In the genomic region with DNA sequence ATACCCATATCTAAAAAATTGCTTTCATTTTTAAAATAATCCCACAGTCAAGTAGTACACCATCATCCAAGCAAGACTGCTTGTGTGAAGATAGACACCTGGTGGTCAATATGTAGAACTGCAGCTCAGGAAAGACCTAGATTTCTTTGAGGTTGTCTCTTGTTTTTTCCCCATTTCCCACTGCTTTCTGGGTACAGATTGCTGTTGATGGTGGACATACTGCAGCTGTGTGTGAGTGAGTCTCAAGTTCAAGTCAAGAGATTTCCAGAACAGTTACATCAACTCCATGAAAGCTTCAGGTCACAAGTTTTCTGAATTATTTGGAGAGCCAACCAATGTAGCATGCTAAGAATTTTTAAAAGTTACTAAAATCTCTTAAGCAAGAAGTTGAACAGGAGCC, we compare ENCODE assay signal across 8 cellular contexts.
DNase-seq lines count a peak whose midpoint lies in the region; ATAC-seq and TF ChIP-seq lines count a peak whose summit lies in the region.

No MANE protein-coding gene starts in this region.

- TF ChIP-seq CTCF in MM.1S (IDR thresholded peaks at IDR 0.05; ENCODE audit: low read length) (peak; percentile 99), esophagus squamous epithelium (IDR thresholded peaks at IDR 0.05) (peak; percentile 75 to 99 (median 91)), neural cell (IDR thresholded peaks at IDR 0.05; ENCODE audit: poor library complexity, severe bottlenecking) (peak; percentile 87)

- H3K4me3 ChIP-seq in MM.1S (ENCODE audit: low read length) (peak overlapping the region; percentile 3; the same call in 1 of the 2 replicates), SK-N-MC (no peak overlapping the region), esophagus squamous epithelium (no peak overlapping the region), neural cell (ENCODE audit: low read length) (no peak overlapping the region)

- TF ChIP-seq POLR2A in esophagus squamous epithelium (IDR thresholded peaks at IDR 0.05): no peak

- H3F3A ChIP-seq in MM.1S (ENCODE audit: insufficient read depth, low read length): peaks cover 8% of the 10 kb centered on the region
- H3F3A ChIP-seq in neural cell (ENCODE audit: insufficient read depth, low read length, poor library complexity, severe bottlenecking): no peaks in the 10 kb centered on the region

- H4K20me1 ChIP-seq in MM.1S (ENCODE audit: insufficient read depth, low read length) (no peaks in the 10 kb centered on the region), neural cell (ENCODE audit: insufficient read depth) (no peaks in the 10 kb centered on the region)

- no peaks in the 10 kb centered on the region for H3K9me2 ChIP-seq in MM.1S (replicated peaks; ENCODE audit: insufficient read depth, low read length)
- no peaks in the 10 kb centered on the region for H3K9me2 ChIP-seq in neural cell (ENCODE audit: insufficient read depth, low read length)

- DNase-seq in EL (peak; percentile 60), MM.1S (peak; percentile 77), SK-N-MC (ENCODE audit: low read depth, low spot score) (peak; percentile 16), esophagus squamous epithelium (lab: John Stamatoyannopoulos, UW) (no peak), HPDE6-E6E7 (ENCODE audit: extremely low spot score) (no peak)
- no peak for DNase-seq in activated T-cell treated with anti-CD3 and anti-CD28 coated beads, Interleukin-2, amount 50 U/mL, for 1 hour

- H3K79me2 ChIP-seq in MM.1S (ENCODE audit: low read length) (no peaks in the 10 kb centered on the region), neural cell (replicated peaks; ENCODE audit: insufficient read depth, low read length) (no peaks in the 10 kb centered on the region)

- peak overlapping the region; percentile 15 for H2AFZ ChIP-seq in MM.1S (ENCODE audit: low read length)
- no peak overlapping the region for H2AFZ ChIP-seq in neural cell (ENCODE audit: low read depth, low read length)

- ATAC-seq in GM21737 (IDR thresholded peaks at IDR 0.05; ENCODE audit: unreplicated experiment): peak; percentile 49

- TF ChIP-seq RAD21 in neural cell (conservative IDR thresholded peaks at IDR 0.05): peak; percentile 89

- H3K4me2 ChIP-seq in MM.1S (ENCODE audit: low read depth, low read length): peak overlapping the region; percentile 69
- H3K4me2 ChIP-seq in neural cell (ENCODE audit: low read length): no peak overlapping the region

- H3K9ac ChIP-seq in MM.1S (ENCODE audit: low read length): no peak overlapping the region
- H3K9ac ChIP-seq in SK-N-MC (ENCODE audit: insufficient read length): no peak overlapping the region
- H3K9ac ChIP-seq in neural cell (ENCODE audit: low read length): no peak overlapping the region

- H3K27me3 ChIP-seq in MM.1S (replicated peaks; ENCODE audit: insufficient read depth, low read length) (no peaks in the 10 kb centered on the region), esophagus squamous epithelium (no peaks in the 10 kb centered on the region), neural cell (ENCODE audit: insufficient read depth, low read depth, low read length) (no peaks in the 10 kb centered on the region)

- intact Hi-C loops in esophagus squamous epithelium (cut with DNase I): loop anchor here (5.0 to 10.0 kb wide), 2 partner anchors 563 to 621 kb away; no protein-coding TSS in a partner anchor

- H3K9me3 ChIP-seq in MM.1S (replicated peaks; ENCODE audit: insufficient read depth, low read length): no peaks in the 10 kb centered on the region
- no peaks in the 10 kb centered on the region for H3K9me3 ChIP-seq in SK-N-MC (ENCODE audit: low read depth, low read length)
- no peaks in the 10 kb centered on the region for H3K9me3 ChIP-seq in esophagus squamous epithelium
- no peaks in the 10 kb centered on the region for H3K9me3 ChIP-seq in neural cell (ENCODE audit: low read length)

- H3K36me3 ChIP-seq in MM.1S (replicated peaks; ENCODE audit: insufficient read depth, low read length) (no peaks in the 10 kb centered on the region), SK-N-MC (ENCODE audit: insufficient read depth, low read length) (no peaks in the 10 kb centered on the region), esophagus squamous epithelium (no peaks in the 10 kb centered on the region), neural cell (ENCODE audit: insufficient read depth, low read length) (no peaks in the 10 kb centered on the region)

- H3K27ac ChIP-seq in MM.1S (ENCODE audit: low read length) (peak overlapping the region; percentile 30; the same call in 1 of the 2 replicates), SK-N-MC (no peak overlapping the region), esophagus squamous epithelium (peak overlapping the region in 2 of 4 donors; percentile 18 to 54), neural cell (ENCODE audit: low read length) (no peak overlapping the region)

- H3K4me1 ChIP-seq in MM.1S (ENCODE audit: low read length) (peaks cover 8% of the 10 kb centered on the region), esophagus squamous epithelium (peaks cover 0 to 18% (median 7%) of the 10 kb centered on the region in 3 donors)

- no peak for TF ChIP-seq EP300 in neural cell (conservative IDR thresholded peaks at IDR 0.05; ENCODE audit: poor library complexity, severe bottlenecking)

TF ChIP-seq in neural cell, 6 proteins besides CTCF, POLR2A, EP300 and RAD21:
- TF ChIP-seq, protein P1, sequence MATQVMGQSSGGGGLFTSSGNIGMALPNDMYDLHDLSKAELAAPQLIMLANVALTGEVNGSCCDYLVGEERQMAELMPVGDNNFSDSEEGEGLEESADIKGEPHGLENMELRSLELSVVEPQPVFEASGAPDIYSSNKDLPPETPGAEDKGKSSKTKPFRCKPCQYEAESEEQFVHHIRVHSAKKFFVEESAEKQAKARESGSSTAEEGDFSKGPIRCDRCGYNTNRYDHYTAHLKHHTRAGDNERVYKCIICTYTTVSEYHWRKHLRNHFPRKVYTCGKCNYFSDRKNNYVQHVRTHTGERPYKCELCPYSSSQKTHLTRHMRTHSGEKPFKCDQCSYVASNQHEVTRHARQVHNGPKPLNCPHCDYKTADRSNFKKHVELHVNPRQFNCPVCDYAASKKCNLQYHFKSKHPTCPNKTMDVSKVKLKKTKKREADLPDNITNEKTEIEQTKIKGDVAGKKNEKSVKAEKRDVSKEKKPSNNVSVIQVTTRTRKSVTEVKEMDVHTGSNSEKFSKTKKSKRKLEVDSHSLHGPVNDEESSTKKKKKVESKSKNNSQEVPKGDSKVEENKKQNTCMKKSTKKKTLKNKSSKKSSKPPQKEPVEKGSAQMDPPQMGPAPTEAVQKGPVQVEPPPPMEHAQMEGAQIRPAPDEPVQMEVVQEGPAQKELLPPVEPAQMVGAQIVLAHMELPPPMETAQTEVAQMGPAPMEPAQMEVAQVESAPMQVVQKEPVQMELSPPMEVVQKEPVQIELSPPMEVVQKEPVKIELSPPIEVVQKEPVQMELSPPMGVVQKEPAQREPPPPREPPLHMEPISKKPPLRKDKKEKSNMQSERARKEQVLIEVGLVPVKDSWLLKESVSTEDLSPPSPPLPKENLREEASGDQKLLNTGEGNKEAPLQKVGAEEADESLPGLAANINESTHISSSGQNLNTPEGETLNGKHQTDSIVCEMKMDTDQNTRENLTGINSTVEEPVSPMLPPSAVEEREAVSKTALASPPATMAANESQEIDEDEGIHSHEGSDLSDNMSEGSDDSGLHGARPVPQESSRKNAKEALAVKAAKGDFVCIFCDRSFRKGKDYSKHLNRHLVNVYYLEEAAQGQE (IDR thresholded peaks at IDR 0.05; ENCODE audit: borderline replicate concordance): no peak
- TF ChIP-seq EZH2 (IDR thresholded peaks at IDR 0.05; ENCODE audit: borderline replicate concordance, insufficient read depth, low read length, poor library complexity, severe bottlenecking) (no peak), MXI1 (conservative IDR thresholded peaks at IDR 0.05; ENCODE audit: poor library complexity, severe bottlenecking) (no peak), SMC3 (conservative IDR thresholded peaks at IDR 0.05; ENCODE audit: poor library complexity) (peak; percentile 92), TAF1 (IDR thresholded peaks at IDR 0.05; ENCODE audit: low read depth) (no peak), POLR2AphosphoS5 (IDR thresholded peaks at IDR 0.05) (no peak)

Comparison
In these comparisons a context has a peak if more than half of its experiments do, and no peak if none do; other contexts are left out.
1. DNase-seq: peak in EL (single experiment), MM.1S (single experiment) and SK-N-MC (single experiment); none in esophagus squamous epithelium (single experiment), HPDE6-E6E7 (single experiment) and activated T-cell treated with anti-CD3 and anti-CD28 coated beads, Interleukin-2, amount 50 U/mL, for 1 hour (single experiment).
2. Peak in every context shown above with its lines, with median percentiles within 50 percentile points of each other: CTCF ChIP-seq.